In the genomic region with DNA sequence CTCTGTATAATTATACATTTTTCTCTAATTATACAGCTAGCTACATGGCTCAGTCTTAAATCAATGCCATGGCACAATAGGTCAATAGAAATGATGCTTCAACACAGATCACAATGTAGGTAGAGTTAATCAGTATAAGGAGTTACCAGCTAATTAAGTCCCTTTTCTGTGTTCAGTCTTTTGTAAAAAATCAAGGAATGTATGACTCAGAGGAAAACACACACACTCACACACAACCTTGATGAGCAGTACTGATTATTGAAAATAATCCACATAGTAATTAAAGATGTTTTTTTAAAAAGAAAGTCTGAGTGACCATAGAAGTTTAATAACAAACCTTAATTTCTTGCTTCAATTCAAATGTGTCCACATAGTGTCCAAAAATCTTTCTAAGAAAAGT, we compare ENCODE assay signal across 23 cellular contexts.
DNase-seq lines count a peak whose midpoint lies in the region; ATAC-seq, FAIRE-seq and TF ChIP-seq lines count a peak whose summit lies in the region.
"Had no signal": no experiment of that assay in that cellular context is flagged by ENCODE, and none has a peak within 500 bp of the region (broad histone marks: within the 10 kb centered on the region; RNA-seq: fewer than 3 reads in every experiment).

No MANE protein-coding gene starts in this region.

- peaks cover 2% of the 10 kb centered on the region for H3K9me3 Mint-ChIP-seq in astrocyte (ENCODE audit: unreplicated experiment)

- no peaks in the 10 kb centered on the region for H3K27me3 ChIP-seq in astrocyte (ENCODE audit: insufficient read depth, low read length)
- no peaks in the 10 kb centered on the region for H3K27me3 ChIP-seq in right cardiac atrium (ENCODE audit: control insufficient read depth, insufficient read depth)
- H3K27me3 ChIP-seq: BLaER1 treated with 17β-estradiol and CSF1 and Interleukin-3, amounts not matched to agents 10 nM and 100 nM had no signal

- FAIRE-seq in astrocyte (lab: Jason Lieb, UNC), result no peak
- FAIRE-seq: GM12892, GM18507 had no signal

- no peaks in the 10 kb centered on the region for H3K36me3 Mint-ChIP-seq in astrocyte (ENCODE audit: low read depth, unreplicated experiment)
- H3K36me3 Mint-ChIP-seq: CD8-positive, alpha-beta T cell had no signal

- no peaks in the 10 kb centered on the region for H3K27me3 Mint-ChIP-seq in astrocyte (ENCODE audit: low read depth, unreplicated experiment)

- no peaks in the 10 kb centered on the region for H3K4me1 Mint-ChIP-seq in astrocyte (ENCODE audit: low read depth, unreplicated experiment)

- no peak overlapping the region for H3K27ac Mint-ChIP-seq in astrocyte (ENCODE audit: unreplicated experiment)
- H3K27ac Mint-ChIP-seq: CD8-positive, alpha-beta T cell; HFFc6 had no signal

- no peak for TF ChIP-seq CTCF in astrocyte (IDR thresholded peaks at IDR 0.05; ENCODE audit: insufficient read depth, low read depth, low read length)

- H3K9me3 ChIP-seq in astrocyte (ENCODE audit: insufficient read depth, low read depth, low read length), result no peaks in the 10 kb centered on the region
- H3K9me3 ChIP-seq in right cardiac atrium (ENCODE audit: control insufficient read depth, low read length), result no peaks in the 10 kb centered on the region

- H3K9ac ChIP-seq in astrocyte (ENCODE audit: low read length), result no peak overlapping the region
- H3K9ac ChIP-seq: BLaER1 treated with 17β-estradiol and CSF1 and Interleukin-3, amounts not matched to agents 10 nM and 100 nM had no signal

- no peaks in the 10 kb centered on the region for H3K36me3 ChIP-seq in astrocyte (ENCODE audit: insufficient read depth, low read length)
- H3K36me3 ChIP-seq: BLaER1 treated with 17β-estradiol and CSF1 and Interleukin-3, amounts not matched to agents 10 nM and 100 nM had no signal

- H3K4me3 ChIP-seq in astrocyte (ENCODE audit: insufficient read depth, low read depth, low read length) (no peak overlapping the region), right cardiac atrium (ENCODE audit: low read length) (no peak overlapping the region)
- H3K4me3 ChIP-seq: BLaER1 treated with 17β-estradiol and CSF1 and Interleukin-3, amounts not matched to agents 10 nM and 100 nM had no signal

- H3K4me2 ChIP-seq in astrocyte (ENCODE audit: low read length), result peak overlapping the region; percentile 11
- H3K4me2 ChIP-seq: BLaER1 treated with 17β-estradiol and CSF1 and Interleukin-3, amounts not matched to agents 10 nM and 100 nM had no signal

- no peak overlapping the region for H3K4me3 Mint-ChIP-seq in astrocyte (ENCODE audit: unreplicated experiment)
- H3K4me3 Mint-ChIP-seq: CD8-positive, alpha-beta T cell; HFFc6 had no signal

- H2AFZ ChIP-seq in astrocyte (ENCODE audit: low read depth, low read length), result no peak overlapping the region

- ATAC-seq in HG03354 (IDR thresholded peaks at IDR 0.05; ENCODE audit: poor library complexity, severe bottlenecking, unreplicated experiment) (no peak), right cardiac atrium (no peak), left ventricle myocardium superior (no peak)
- ATAC-seq in activated CD4-positive, CD25-positive, alpha-beta regulatory T cell treated with anti-CD3 and anti-CD28 coated beads, Interleukin-2, amount 50 U/mL, for 24 hours, result no peak
- ATAC-seq: CD8-positive, alpha-beta T cell had no signal

- intact Hi-C loops in right cardiac atrium (cut with DNase I), result no loop called here
- intact Hi-C loops in left ventricle myocardium superior (cut with micrococcal nuclease), result no loop called here

- H3K4me1 ChIP-seq in astrocyte (ENCODE audit: insufficient read depth, low read length) (no peaks in the 10 kb centered on the region), right cardiac atrium (ENCODE audit: control insufficient read depth, insufficient read depth, low read length) (no peaks in the 10 kb centered on the region)

- H3K79me2 ChIP-seq in astrocyte (ENCODE audit: insufficient read depth, low read length), result no peaks in the 10 kb centered on the region

- peak; percentile 28 for DNase-seq in ELR (ENCODE audit: low read depth)
- peak; percentile 53 for DNase-seq in astrocyte (ENCODE audit: low read depth)
- DNase-seq in fibroblast of gingiva (ENCODE audit: low read depth), result peak; percentile 2
- peak; percentile 47 for DNase-seq in kidney tubule cell (ENCODE audit: low spot score)
- no peak for DNase-seq in right cardiac atrium
- DNase-seq in left ventricle myocardium superior, result no peak
- DNase-seq: CD8-positive, alpha-beta T cell; DMS53; HFFc6; KG1; NCI-H1105 treated with DMSO at 0.1 percent for 48 hours; NCI-H1694; NCI-H2081 treated with DMSO at 0.1 percent for 48 hours; NCI-H510A; NCI-H82; OCI-M1; RPMI8226; SHP77 treated with DMSO at 0.1 percent for 48 hours had no signal

- H3K27ac ChIP-seq in astrocyte (ENCODE audit: low read depth, low read length), result peak overlapping the region; percentile 6
- H3K27ac ChIP-seq in right cardiac atrium (ENCODE audit: low read length), result no peak overlapping the region
- H3K27ac ChIP-seq: BLaER1 treated with 17β-estradiol and CSF1 and Interleukin-3, amounts not matched to agents 10 nM and 100 nM had no signal

- H4K20me1 ChIP-seq in astrocyte (ENCODE audit: insufficient read depth, low read length), result no peaks in the 10 kb centered on the region
- H4K20me1 ChIP-seq: BLaER1 treated with 17β-estradiol and CSF1 and Interleukin-3, amounts not matched to agents 10 nM and 100 nM had no signal

Comparison
In these comparisons a context has a peak if more than half of its experiments do, and no peak if none do; other contexts are left out.
1. DNase-seq: peak in ELR (single experiment), astrocyte (single experiment), fibroblast of gingiva (single experiment) and kidney tubule cell (single experiment); none in right cardiac atrium (0 of 3) and left ventricle myocardium superior (single experiment).